ENCODE assay signal across 1 cellular context in the genomic region with DNA sequence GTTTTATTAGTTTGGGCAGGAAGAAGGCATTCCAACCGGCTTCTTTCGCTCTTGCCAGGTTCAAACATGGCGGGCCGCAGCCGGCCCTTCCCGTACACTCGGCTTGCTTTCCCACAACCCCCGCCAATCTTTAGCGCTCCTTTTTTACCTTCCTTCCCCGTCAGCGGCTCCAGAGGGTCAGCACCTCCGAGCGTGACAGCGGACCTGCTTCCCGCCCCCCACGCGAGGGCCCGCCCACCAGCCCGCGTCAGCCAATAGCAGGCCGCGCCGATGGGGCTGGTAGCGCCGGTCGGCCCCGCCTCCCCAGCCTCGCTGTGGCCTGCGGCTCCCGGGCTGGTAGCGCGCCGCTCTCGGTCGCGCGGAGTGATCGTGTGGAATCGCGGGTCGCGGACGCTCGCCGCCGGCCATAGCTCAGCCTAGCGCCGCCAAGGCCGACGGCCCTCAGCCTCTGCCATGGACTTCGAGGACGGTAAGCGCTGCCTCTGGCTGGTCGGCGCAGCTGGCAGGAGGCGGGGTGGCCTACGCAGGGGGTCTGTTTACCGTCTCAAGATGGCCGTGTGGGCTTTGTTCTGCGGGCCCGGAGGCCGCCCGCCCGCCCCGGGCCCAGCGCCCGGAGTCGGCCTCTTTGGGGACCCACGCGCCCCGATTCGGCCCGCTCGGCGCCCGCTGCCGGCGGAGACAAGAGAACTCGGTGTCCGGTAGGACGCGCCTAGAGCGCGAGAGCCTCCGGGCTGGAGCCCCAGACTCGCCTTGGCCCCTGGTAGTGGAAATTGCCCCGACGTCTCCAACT.
TF ChIP-seq lines count a peak whose summit lies in the region.

A gene with protein sequence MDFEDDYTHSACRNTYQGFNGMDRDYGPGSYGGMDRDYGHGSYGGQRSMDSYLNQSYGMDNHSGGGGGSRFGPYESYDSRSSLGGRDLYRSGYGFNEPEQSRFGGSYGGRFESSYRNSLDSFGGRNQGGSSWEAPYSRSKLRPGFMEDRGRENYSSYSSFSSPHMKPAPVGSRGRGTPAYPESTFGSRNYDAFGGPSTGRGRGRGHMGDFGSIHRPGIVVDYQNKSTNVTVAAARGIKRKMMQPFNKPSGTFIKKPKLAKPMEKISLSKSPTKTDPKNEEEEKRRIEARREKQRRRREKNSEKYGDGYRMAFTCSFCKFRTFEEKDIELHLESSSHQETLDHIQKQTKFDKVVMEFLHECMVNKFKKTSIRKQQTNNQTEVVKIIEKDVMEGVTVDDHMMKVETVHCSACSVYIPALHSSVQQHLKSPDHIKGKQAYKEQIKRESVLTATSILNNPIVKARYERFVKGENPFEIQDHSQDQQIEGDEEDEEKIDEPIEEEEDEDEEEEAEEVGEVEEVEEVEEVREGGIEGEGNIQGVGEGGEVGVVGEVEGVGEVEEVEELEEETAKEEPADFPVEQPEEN (plus strand): TSS at position 306 of the 790 bp plus-strand sequence. CDS start 148 bp downstream, at position 454.

TF ChIP-seq in HEK293, 187 proteins besides CTCF, POLR2A, EP300 and RAD21 (continued from another document and continues in another):
- TF ChIP-seq SETDB1 (IDR thresholded peaks at IDR 0.05; ENCODE audit: insufficient read length, low read length) (no peak), ZNF791 (tag by site-specific recombination; IDR thresholded peaks at IDR 0.05) (no peak), WT1 (tag by site-specific recombination; IDR thresholded peaks at IDR 0.05) (no peak; the same call in 1 of the 2 replicates), ZSCAN30 (tag by site-specific recombination; IDR thresholded peaks at IDR 0.05) (peak; percentile 94), SALL2 (tag by site-specific recombination; IDR thresholded peaks at IDR 0.05; ENCODE audit: borderline replicate concordance) (no peak), ZNF529 (tag by site-specific recombination; IDR thresholded peaks at IDR 0.05; ENCODE audit: insufficient replicate concordance) (no peak), ZBTB20 (tag by site-specific recombination; IDR thresholded peaks at IDR 0.05) (peak; percentile 91), ZSCAN23 (tag by site-specific recombination; IDR thresholded peaks at IDR 0.05) (no peak), KLF7 (tag by site-specific recombination; IDR thresholded peaks at IDR 0.05; ENCODE audit: borderline replicate concordance) (no peak), REPIN1 (tag by site-specific recombination; IDR thresholded peaks at IDR 0.05; ENCODE audit: low read depth) (0 out of 2 replicates have a peak, but pooled peaks have one; percentile 26), ZBTB48 (tag by site-specific recombination; IDR thresholded peaks at IDR 0.05) (no peak), ZNF560 (tag by site-specific recombination; IDR thresholded peaks at IDR 0.05; ENCODE audit: borderline replicate concordance) (no peak), ZNF223 (tag by site-specific recombination; IDR thresholded peaks at IDR 0.05) (no peak), ZNF544 (tag by site-specific recombination; IDR thresholded peaks at IDR 0.05) (no peak), ZBTB17 (tag by site-specific recombination; IDR thresholded peaks at IDR 0.05) (peak; percentile 97), ZNF239 (tag by site-specific recombination; IDR thresholded peaks at IDR 0.05) (no peak), ZNF596 (tag by site-specific recombination; IDR thresholded peaks at IDR 0.05) (peak; percentile 65), ZNF558 (tag by site-specific recombination; IDR thresholded peaks at IDR 0.05) (no peak; the same call in 1 of the 2 replicates), ZNF114 (tag by site-specific recombination; IDR thresholded peaks at IDR 0.05) (no peak), ZNF747 (tag by site-specific recombination; IDR thresholded peaks at IDR 0.05) (no peak), ZNF2 (tag by site-specific recombination; IDR thresholded peaks at IDR 0.05) (peak; percentile 80), YY2 (tag by site-specific recombination; IDR thresholded peaks at IDR 0.05) (peak; percentile 61; the same call in 1 of the 2 replicates), MEIS1 (CRISPR knock-in tag; IDR thresholded peaks at IDR 0.05; ENCODE audit: borderline replicate concordance) (no peak), ZXDB (tag by site-specific recombination; IDR thresholded peaks at IDR 0.05) (no peak), ZNF140 (tag by site-specific recombination; IDR thresholded peaks at IDR 0.05) (no peak), ZNF664 (tag by site-specific recombination; IDR thresholded peaks at IDR 0.05) (no peak), ZIC2 (tag by site-specific recombination; IDR thresholded peaks at IDR 0.05) (peak; percentile 28; the same call in 1 of the 2 replicates), HOXC10 (CRISPR knock-in tag; IDR thresholded peaks at IDR 0.05) (no peak)
- TF ChIP-seq, protein P1, sequence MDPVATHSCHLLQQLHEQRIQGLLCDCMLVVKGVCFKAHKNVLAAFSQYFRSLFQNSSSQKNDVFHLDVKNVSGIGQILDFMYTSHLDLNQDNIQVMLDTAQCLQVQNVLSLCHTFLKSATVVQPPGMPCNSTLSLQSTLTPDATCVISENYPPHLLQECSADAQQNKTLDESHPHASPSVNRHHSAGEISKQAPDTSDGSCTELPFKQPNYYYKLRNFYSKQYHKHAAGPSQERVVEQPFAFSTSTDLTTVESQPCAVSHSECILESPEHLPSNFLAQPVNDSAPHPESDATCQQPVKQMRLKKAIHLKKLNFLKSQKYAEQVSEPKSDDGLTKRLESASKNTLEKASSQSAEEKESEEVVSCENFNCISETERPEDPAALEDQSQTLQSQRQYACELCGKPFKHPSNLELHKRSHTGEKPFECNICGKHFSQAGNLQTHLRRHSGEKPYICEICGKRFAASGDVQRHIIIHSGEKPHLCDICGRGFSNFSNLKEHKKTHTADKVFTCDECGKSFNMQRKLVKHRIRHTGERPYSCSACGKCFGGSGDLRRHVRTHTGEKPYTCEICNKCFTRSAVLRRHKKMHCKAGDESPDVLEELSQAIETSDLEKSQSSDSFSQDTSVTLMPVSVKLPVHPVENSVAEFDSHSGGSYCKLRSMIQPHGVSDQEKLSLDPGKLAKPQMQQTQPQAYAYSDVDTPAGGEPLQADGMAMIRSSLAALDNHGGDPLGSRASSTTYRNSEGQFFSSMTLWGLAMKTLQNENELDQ (tag by site-specific recombination; IDR thresholded peaks at IDR 0.05; ENCODE audit: low read depth), result no peak
- TF ChIP-seq, protein P2, sequence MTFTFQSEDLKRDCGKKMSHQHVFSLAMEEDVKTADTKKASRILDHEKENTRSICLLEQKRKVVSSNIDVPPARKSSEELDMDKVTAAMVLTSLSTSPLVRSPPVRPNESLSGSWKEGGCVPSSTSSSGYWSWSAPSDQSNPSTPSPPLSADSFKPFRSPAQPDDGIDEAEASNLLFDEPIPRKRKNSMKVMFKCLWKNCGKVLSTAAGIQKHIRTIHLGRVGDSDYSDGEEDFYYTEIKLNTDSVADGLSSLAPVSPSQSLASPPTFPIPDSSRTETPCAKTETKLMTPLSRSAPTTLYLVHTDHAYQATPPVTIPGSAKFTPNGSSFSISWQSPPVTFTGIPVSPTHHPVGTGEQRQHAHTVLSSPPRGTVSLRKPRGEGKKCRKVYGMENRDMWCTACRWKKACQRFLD (tag by site-specific recombination; IDR thresholded peaks at IDR 0.05), result no peak
- TF ChIP-seq, protein P3, sequence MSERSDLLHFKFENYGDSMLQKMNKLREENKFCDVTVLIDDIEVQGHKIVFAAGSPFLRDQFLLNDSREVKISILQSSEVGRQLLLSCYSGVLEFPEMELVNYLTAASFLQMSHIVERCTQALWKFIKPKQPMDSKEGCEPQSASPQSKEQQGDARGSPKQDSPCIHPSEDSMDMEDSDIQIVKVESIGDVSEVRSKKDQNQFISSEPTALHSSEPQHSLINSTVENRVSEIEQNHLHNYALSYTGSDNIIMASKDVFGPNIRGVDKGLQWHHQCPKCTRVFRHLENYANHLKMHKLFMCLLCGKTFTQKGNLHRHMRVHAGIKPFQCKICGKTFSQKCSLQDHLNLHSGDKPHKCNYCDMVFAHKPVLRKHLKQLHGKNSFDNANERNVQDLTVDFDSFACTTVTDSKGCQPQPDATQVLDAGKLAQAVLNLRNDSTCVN (tag by site-specific recombination; optimal IDR thresholded peaks at IDR 0.05), result peak; percentile 98
- TF ChIP-seq, protein P4, sequence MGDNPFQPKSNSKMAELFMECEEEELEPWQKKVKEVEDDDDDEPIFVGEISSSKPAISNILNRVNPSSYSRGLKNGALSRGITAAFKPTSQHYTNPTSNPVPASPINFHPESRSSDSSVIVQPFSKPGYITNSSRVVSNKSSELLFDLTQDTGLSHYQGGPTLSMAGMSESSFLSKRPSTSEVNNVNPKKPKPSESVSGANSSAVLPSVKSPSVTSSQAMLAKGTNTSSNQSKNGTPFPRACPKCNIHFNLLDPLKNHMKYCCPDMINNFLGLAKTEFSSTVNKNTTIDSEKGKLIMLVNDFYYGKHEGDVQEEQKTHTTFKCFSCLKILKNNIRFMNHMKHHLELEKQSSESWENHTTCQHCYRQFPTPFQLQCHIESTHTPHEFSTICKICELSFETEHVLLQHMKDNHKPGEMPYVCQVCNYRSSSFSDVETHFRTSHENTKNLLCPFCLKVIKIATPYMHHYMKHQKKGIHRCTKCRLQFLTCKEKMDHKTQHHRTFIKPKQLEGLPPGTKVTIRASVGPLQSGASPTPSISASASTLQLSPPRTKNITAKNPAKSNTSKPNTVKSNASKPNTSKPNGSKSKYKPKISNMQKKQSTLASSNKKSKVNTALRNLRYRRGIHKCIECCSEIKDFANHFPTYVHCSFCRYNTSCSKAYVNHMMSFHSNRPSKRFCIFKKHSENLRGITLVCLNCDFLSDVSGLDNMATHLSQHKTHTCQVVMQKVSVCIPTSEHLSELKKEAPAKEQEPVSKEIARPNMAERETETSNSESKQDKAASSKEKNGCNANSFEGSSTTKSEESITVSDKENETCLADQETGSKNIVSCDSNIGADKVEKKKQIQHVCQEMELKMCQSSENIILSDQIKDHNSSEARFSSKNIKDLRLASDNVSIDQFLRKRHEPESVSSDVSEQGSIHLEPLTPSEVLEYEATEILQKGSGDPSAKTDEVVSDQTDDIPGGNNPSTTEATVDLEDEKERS (tag by site-specific recombination; IDR thresholded peaks at IDR 0.05), result no peak
- TF ChIP-seq, protein P5, sequence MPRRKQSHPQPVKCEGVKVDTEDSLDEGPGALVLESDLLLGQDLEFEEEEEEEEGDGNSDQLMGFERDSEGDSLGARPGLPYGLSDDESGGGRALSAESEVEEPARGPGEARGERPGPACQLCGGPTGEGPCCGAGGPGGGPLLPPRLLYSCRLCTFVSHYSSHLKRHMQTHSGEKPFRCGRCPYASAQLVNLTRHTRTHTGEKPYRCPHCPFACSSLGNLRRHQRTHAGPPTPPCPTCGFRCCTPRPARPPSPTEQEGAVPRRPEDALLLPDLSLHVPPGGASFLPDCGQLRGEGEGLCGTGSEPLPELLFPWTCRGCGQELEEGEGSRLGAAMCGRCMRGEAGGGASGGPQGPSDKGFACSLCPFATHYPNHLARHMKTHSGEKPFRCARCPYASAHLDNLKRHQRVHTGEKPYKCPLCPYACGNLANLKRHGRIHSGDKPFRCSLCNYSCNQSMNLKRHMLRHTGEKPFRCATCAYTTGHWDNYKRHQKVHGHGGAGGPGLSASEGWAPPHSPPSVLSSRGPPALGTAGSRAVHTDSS (tag by site-specific recombination; IDR thresholded peaks at IDR 0.05), result no peak; the same call in 1 of the 2 replicates
- TF ChIP-seq, protein P6, sequence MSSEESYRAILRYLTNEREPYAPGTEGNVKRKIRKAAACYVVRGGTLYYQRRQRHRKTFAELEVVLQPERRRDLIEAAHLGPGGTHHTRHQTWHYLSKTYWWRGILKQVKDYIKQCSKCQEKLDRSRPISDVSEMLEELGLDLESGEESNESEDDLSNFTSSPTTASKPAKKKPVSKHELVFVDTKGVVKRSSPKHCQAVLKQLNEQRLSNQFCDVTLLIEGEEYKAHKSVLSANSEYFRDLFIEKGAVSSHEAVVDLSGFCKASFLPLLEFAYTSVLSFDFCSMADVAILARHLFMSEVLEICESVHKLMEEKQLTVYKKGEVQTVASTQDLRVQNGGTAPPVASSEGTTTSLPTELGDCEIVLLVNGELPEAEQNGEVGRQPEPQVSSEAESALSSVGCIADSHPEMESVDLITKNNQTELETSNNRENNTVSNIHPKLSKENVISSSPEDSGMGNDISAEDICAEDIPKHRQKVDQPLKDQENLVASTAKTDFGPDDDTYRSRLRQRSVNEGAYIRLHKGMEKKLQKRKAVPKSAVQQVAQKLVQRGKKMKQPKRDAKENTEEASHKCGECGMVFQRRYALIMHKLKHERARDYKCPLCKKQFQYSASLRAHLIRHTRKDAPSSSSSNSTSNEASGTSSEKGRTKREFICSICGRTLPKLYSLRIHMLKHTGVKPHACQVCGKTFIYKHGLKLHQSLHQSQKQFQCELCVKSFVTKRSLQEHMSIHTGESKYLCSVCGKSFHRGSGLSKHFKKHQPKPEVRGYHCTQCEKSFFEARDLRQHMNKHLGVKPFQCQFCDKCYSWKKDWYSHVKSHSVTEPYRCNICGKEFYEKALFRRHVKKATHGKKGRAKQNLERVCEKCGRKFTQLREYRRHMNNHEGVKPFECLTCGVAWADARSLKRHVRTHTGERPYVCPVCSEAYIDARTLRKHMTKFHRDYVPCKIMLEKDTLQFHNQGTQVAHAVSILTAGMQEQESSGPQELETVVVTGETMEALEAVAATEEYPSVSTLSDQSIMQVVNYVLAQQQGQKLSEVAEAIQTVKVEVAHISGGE (tag by site-specific recombination; conservative IDR thresholded peaks at IDR 0.05; ENCODE audit: low read depth), result peak; percentile 89
- TF ChIP-seq, protein P7, sequence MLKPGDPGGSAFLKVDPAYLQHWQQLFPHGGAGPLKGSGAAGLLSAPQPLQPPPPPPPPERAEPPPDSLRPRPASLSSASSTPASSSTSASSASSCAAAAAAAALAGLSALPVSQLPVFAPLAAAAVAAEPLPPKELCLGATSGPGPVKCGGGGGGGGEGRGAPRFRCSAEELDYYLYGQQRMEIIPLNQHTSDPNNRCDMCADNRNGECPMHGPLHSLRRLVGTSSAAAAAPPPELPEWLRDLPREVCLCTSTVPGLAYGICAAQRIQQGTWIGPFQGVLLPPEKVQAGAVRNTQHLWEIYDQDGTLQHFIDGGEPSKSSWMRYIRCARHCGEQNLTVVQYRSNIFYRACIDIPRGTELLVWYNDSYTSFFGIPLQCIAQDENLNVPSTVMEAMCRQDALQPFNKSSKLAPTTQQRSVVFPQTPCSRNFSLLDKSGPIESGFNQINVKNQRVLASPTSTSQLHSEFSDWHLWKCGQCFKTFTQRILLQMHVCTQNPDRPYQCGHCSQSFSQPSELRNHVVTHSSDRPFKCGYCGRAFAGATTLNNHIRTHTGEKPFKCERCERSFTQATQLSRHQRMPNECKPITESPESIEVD (tag by site-specific recombination; IDR thresholded peaks at IDR 0.05), result no peak
- TF ChIP-seq, protein P8, sequence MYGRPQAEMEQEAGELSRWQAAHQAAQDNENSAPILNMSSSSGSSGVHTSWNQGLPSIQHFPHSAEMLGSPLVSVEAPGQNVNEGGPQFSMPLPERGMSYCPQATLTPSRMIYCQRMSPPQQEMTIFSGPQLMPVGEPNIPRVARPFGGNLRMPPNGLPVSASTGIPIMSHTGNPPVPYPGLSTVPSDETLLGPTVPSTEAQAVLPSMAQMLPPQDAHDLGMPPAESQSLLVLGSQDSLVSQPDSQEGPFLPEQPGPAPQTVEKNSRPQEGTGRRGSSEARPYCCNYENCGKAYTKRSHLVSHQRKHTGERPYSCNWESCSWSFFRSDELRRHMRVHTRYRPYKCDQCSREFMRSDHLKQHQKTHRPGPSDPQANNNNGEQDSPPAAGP (tag by site-specific recombination; IDR thresholded peaks at IDR 0.05), result peak; percentile 75
